In the genomic region with DNA sequence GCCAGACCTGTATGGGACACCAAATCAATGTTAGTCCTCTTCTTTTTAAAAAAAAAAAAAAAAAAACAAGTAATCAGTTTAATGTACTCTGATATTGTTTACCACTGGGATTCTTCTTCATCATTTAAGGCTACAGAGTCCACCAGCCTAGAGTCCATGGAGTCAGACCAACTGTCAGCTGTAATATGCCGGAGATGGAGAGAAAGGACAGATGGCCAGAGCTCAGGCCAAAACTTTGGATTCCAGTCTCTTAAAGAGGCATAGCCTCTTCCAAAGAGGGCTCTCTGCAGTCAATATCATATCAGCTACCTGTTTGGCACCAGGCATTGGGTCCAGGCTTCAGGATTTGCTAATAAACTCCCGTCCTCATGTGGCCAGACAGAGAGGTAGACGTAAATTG, we compare ENCODE assay signal across 23 cellular contexts.
"Had no signal": no experiment of that assay in that cellular context is flagged by ENCODE, and none has a peak within 500 bp of the region (broad histone marks: within the 10 kb centered on the region; RNA-seq: fewer than 3 reads in every experiment).

No MANE protein-coding gene starts in this region.

- H3K27me3 Mint-ChIP-seq: activated naive CD8-positive, alpha-beta T cell; type B pancreatic cell had no signal

- H3K9me3 Mint-ChIP-seq: activated T-cell treated with anti-CD3 and anti-CD28 coated beads, Interleukin-2, amount 50 U/mL, for 4 hours; activated T-helper 2 cell treated with anti-CD3 and anti-CD28 coated beads, Interferon-gamma antibody, Interleukin-2, Interleukin-4, amounts not matched to agents 10 μg/mL and 5 μg/mL and 100 μg/mL, durations not matched to agents 14 hours and 24 hours and 36 hours; memory B cell; neural crest cell; stimulated activated naive B cell treated with anti-CD40 and anti-IgM and Interleukin-4, amounts not matched to agents 10 μg/mL and 1 μg/mL and 100 μg/mL, for 72 hours; type B pancreatic cell had no signal

- H3K36me3 Mint-ChIP-seq: activated naive CD8-positive, alpha-beta T cell; memory B cell; naive thymus-derived CD4-positive, alpha-beta T cell; stimulated activated naive B cell treated with anti-CD40 and anti-IgM and Interleukin-4, amounts not matched to agents 10 μg/mL and 1 μg/mL and 100 μg/mL, for 72 hours; type B pancreatic cell had no signal

- H3K9me3 ChIP-seq: mucosa of descending colon had no signal

- H3K4me1 Mint-ChIP-seq: memory B cell, T-helper 17 cell had no signal

- DNase-seq: activated CD4-positive, alpha-beta T cell treated with anti-CD3 and anti-CD28 coated beads for 4 hours; activated CD4-positive, alpha-beta T cell treated with anti-CD3 and anti-CD28 coated beads, Interleukin-2, amount 50 U/mL, for 48 hours; activated CD4-positive, CD25-positive, alpha-beta regulatory T cell; activated CD8-positive, alpha-beta memory T cell treated with anti-CD3 and anti-CD28 coated beads, Interleukin-2, amount 50 U/mL, for 48 hours; activated naive CD4-positive, alpha-beta T cell; activated T-cell treated with anti-CD3 and anti-CD28 coated beads, Interleukin-2, amount 50 U/mL, for 4 hours; erythroblast; foreskin melanocyte; hypothalamus; naive thymus-derived CD4-positive, alpha-beta T cell; occipital lobe; stimulated activated CD4-positive, alpha-beta T cell treated with anti-CD3 and anti-CD28 coated beads, Interleukin-15, amount 100 ng/mL, for 24 hours; stimulated activated CD8-positive, alpha-beta memory T cell treated with anti-CD3 and anti-CD28 coated beads, Interleukin-4, amount 100 ng/mL, for 48 hours; stimulated activated naive B cell treated with anti-CD40 and anti-IgM and Interleukin-4, amounts not matched to agents 10 μg/mL and 1 μg/mL and 100 μg/mL, for 72 hours; T-helper 17 cell had no signal

- ATAC-seq: activated T-cell treated with anti-CD3 and anti-CD28 coated beads, Interleukin-2, amount 50 U/mL, for 4 hours; mucosa of descending colon; naive thymus-derived CD4-positive, alpha-beta T cell; sciatic nerve; stimulated activated naive B cell treated with anti-CD40 and anti-IgM and Interleukin-4, amounts not matched to agents 10 μg/mL and 1 μg/mL and 100 μg/mL, for 72 hours; T-helper 17 cell had no signal

- H3K4me2 ChIP-seq: smooth muscle cell had no signal

- H3K27ac Mint-ChIP-seq: activated naive CD8-positive, alpha-beta T cell; activated T-helper 2 cell treated with anti-CD3 and anti-CD28 coated beads, Interferon-gamma antibody, Interleukin-2, Interleukin-4, amounts not matched to agents 10 μg/mL and 5 μg/mL and 100 μg/mL, durations not matched to agents 14 hours and 24 hours and 36 hours; memory B cell; naive thymus-derived CD4-positive, alpha-beta T cell; stimulated activated naive B cell treated with anti-CD40 and anti-IgM and Interleukin-4, amounts not matched to agents 10 μg/mL and 1 μg/mL and 100 μg/mL, for 72 hours; T-helper 17 cell; type B pancreatic cell had no signal

- H3K4me3 ChIP-seq: mucosa of descending colon, smooth muscle cell had no signal

- H3K4me3 Mint-ChIP-seq: activated naive CD8-positive, alpha-beta T cell; activated T-cell treated with anti-CD3 and anti-CD28 coated beads, Interleukin-2, amount 50 U/mL, for 4 hours; memory B cell; naive thymus-derived CD4-positive, alpha-beta T cell; neural crest cell; stimulated activated naive B cell treated with anti-CD40 and anti-IgM and Interleukin-4, amounts not matched to agents 10 μg/mL and 1 μg/mL and 100 μg/mL, for 72 hours; T-helper 17 cell; type B pancreatic cell had no signal
